Comparison of ENCODE assay signal across 17 cellular contexts in the genomic region with DNA sequence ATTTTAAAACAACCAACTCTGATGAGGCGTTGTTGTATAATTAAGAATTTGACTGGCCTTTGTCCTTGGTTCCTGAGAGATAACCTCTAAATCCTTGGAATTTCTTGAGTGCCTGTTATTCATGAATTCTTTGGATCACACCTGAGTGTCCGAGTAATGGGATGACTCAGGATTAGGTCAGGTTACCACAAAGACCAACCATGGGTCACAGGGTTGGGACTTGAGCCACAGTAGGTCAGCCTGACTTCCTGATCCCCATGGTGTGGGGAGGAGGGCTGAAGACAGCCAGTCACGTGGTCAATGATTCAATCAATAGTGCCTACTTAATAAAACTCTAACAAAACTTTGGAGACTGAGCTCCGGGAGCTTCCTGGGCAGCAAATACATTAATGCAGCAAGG.
DNase-seq lines count a peak whose midpoint lies in the region; TF ChIP-seq lines count a peak whose summit lies in the region.
"Had no signal": no experiment of that assay in that cellular context is flagged by ENCODE, and none has a peak within 500 bp of the region (broad histone marks: within the 10 kb centered on the region; RNA-seq: fewer than 3 reads in every experiment).

No MANE protein-coding gene starts in this region.

- intact Hi-C loops in OCI-LY7 (cut with micrococcal nuclease; ENCODE audit: unreplicated experiment): no loop called here

- DNase-seq in Daoy (ENCODE audit: low read depth) (peak; percentile 38), HT1080 (ENCODE audit: low read depth) (peak; percentile 58), amniotic epithelial cell (ENCODE audit: low read depth) (peak; percentile 17), kidney epithelial cell (ENCODE audit: low read depth) (peak; percentile 75), BE2C (no peak), OCI-LY7 (ENCODE audit: low spot score) (no peak), SKM-1 (lab: John Stamatoyannopoulos, UW; ENCODE audit: unreplicated experiment) (no peak)
- no peak for DNase-seq in activated CD4-positive, alpha-beta T cell treated with anti-CD3 and anti-CD28 coated beads, Interleukin-2, amount 10 ng/mL, durations not matched to agents 7 days and 5 days
- DNase-seq: activated CD4-positive, CD25-positive, alpha-beta regulatory T cell treated with anti-CD3 and anti-CD28 coated beads, Interleukin-2, amount 50 U/mL, for 72 hours; activated CD8-positive, alpha-beta memory T cell treated with anti-CD3 and anti-CD28 coated beads, Interleukin-2, amount 50 U/mL, for 48 hours; caudate nucleus; effector memory CD4-positive, alpha-beta T cell; NCI-H446 treated with DMSO at 0.1 percent for 48 hours; stimulated activated CD4-positive, alpha-beta T cell treated with anti-CD3 and anti-CD28 coated beads, Interleukin-4, amount 100 ng/mL, for 24 hours; T-helper 1 cell; tibial artery had no signal

- no peaks in the 10 kb centered on the region for H3K36me3 Mint-ChIP-seq in activated CD4-positive, alpha-beta T cell treated with anti-CD3 and anti-CD28 coated beads, Interleukin-2, amount 10 ng/mL, durations not matched to agents 7 days and 5 days (ENCODE audit: low read depth)
- H3K36me3 Mint-ChIP-seq: activated naive CD8-positive, alpha-beta T cell had no signal

- no peaks in the 10 kb centered on the region for H3K4me1 Mint-ChIP-seq in activated CD4-positive, alpha-beta T cell treated with anti-CD3 and anti-CD28 coated beads, Interleukin-2, amount 10 ng/mL, durations not matched to agents 7 days and 5 days

- H3K27ac Mint-ChIP-seq in activated CD4-positive, alpha-beta T cell treated with anti-CD3 and anti-CD28 coated beads, Interleukin-2, amount 10 ng/mL, durations not matched to agents 7 days and 5 days: no peak overlapping the region
- H3K27ac Mint-ChIP-seq: activated naive CD8-positive, alpha-beta T cell had no signal

- no TSS peak for BruUV-seq in OCI-LY7 (replicated peaks; lab: Mats Ljungman, UMichigan)

- no peaks in the 10 kb centered on the region for H3K4me1 ChIP-seq in BE2C
- no peaks in the 10 kb centered on the region for H3K4me1 ChIP-seq in OCI-LY7 (ENCODE audit: insufficient read depth, low read length, poor library complexity, severe bottlenecking)

- no peaks in the 10 kb centered on the region for H4K20me1 ChIP-seq in OCI-LY7 (ENCODE audit: insufficient read depth, low read length)

- H3K27me3 Mint-ChIP-seq in activated CD4-positive, alpha-beta T cell treated with anti-CD3 and anti-CD28 coated beads, Interleukin-2, amount 10 ng/mL, durations not matched to agents 7 days and 5 days: no peaks in the 10 kb centered on the region
- H3K27me3 Mint-ChIP-seq: activated naive CD8-positive, alpha-beta T cell had no signal

- H3K4me3 Mint-ChIP-seq in activated CD4-positive, alpha-beta T cell treated with anti-CD3 and anti-CD28 coated beads, Interleukin-2, amount 10 ng/mL, durations not matched to agents 7 days and 5 days: no peak overlapping the region
- H3K4me3 Mint-ChIP-seq: activated naive CD8-positive, alpha-beta T cell had no signal

- H3K36me3 ChIP-seq in kidney epithelial cell (ENCODE audit: control insufficient read depth, insufficient read depth, low read length) (no peaks in the 10 kb centered on the region), BE2C (no peaks in the 10 kb centered on the region), OCI-LY7 (ENCODE audit: insufficient read depth, low read length) (no peaks in the 10 kb centered on the region)
- H3K36me3 ChIP-seq: tibial artery had no signal

- CTCF ChIA-PET in activated CD4-positive, alpha-beta T cell treated with anti-CD3 and anti-CD28 coated beads, Interleukin-2, amount 10 ng/mL, durations not matched to agents 7 days and 5 days (lab: Charles Lee): no interaction called here
- CTCF ChIA-PET in OCI-LY7 (lab: Charles Lee; ENCODE audit: unreplicated experiment): no interaction called here

- no peak for TF ChIP-seq CTCF in kidney epithelial cell (IDR thresholded peaks at IDR 0.05; ENCODE audit: insufficient read depth, low read length, poor library complexity, severe bottlenecking)
- TF ChIP-seq CTCF in BE2C (IDR thresholded peaks at IDR 0.05; ENCODE audit: low read depth, low read length): no peak
- TF ChIP-seq CTCF in OCI-LY7 (conservative IDR thresholded peaks at IDR 0.05; ENCODE audit: low read length): no peak

- H3K9me3 ChIP-seq in BE2C: no peaks in the 10 kb centered on the region
- no peaks in the 10 kb centered on the region for H3K9me3 ChIP-seq in OCI-LY7 (ENCODE audit: low read length)
- H3K9me3 ChIP-seq: tibial artery had no signal

- no peaks in the 10 kb centered on the region for H3K79me2 ChIP-seq in OCI-LY7 (ENCODE audit: insufficient read depth, low read depth, low read length)

- H3K27me3 ChIP-seq in kidney epithelial cell (ENCODE audit: control insufficient read depth, insufficient read depth, low read length): no peaks in the 10 kb centered on the region
- no peaks in the 10 kb centered on the region for H3K27me3 ChIP-seq in BE2C

- H3K9me2 ChIP-seq in OCI-LY7 (ENCODE audit: insufficient read depth, low read length): no peaks in the 10 kb centered on the region

- H2AFZ ChIP-seq in OCI-LY7 (ENCODE audit: low read length): no peak overlapping the region

- POLR2A ChIA-PET in activated CD4-positive, alpha-beta T cell treated with anti-CD3 and anti-CD28 coated beads, Interleukin-2, amount 10 ng/mL, durations not matched to agents 7 days and 5 days (lab: Charles Lee): no interaction called here
- POLR2A ChIA-PET in OCI-LY7 (lab: Charles Lee): no interaction called here

- no peak overlapping the region for H3K4me3 ChIP-seq in kidney epithelial cell (ENCODE audit: low read depth, low read length)
- no peak overlapping the region for H3K4me3 ChIP-seq in BE2C (ENCODE audit: low read depth, low read length)
- H3K4me3 ChIP-seq in OCI-LY7 (ENCODE audit: low read depth, low read length, poor library complexity, severe bottlenecking): no peak overlapping the region
- H3K4me3 ChIP-seq: tibial artery had no signal

- no peak overlapping the region for H3K27ac ChIP-seq in OCI-LY7 (ENCODE audit: low read depth, low read length, poor library complexity, severe bottlenecking)
- H3K27ac ChIP-seq: tibial artery had no signal

- no peaks in the 10 kb centered on the region for H3K9me3 Mint-ChIP-seq in activated CD4-positive, alpha-beta T cell treated with anti-CD3 and anti-CD28 coated beads, Interleukin-2, amount 10 ng/mL, durations not matched to agents 7 days and 5 days

- H3K4me2 ChIP-seq in OCI-LY7 (ENCODE audit: low read length): no peak overlapping the region

Comparison
In these comparisons a context has a peak if more than half of its experiments do, and no peak if none do; other contexts are left out.
1. DNase-seq: peak in Daoy (single experiment), HT1080 (single experiment), amniotic epithelial cell (single experiment) and kidney epithelial cell (single experiment); none in BE2C (single experiment), activated CD4-positive, alpha-beta T cell treated with anti-CD3 and anti-CD28 coated beads, Interleukin-2, amount 10 ng/mL, durations not matched to agents 7 days and 5 days (single experiment), OCI-LY7 (single experiment) and SKM-1 (single experiment).